Comparison of ENCODE assay signal across 35 cellular contexts in the genomic region with DNA sequence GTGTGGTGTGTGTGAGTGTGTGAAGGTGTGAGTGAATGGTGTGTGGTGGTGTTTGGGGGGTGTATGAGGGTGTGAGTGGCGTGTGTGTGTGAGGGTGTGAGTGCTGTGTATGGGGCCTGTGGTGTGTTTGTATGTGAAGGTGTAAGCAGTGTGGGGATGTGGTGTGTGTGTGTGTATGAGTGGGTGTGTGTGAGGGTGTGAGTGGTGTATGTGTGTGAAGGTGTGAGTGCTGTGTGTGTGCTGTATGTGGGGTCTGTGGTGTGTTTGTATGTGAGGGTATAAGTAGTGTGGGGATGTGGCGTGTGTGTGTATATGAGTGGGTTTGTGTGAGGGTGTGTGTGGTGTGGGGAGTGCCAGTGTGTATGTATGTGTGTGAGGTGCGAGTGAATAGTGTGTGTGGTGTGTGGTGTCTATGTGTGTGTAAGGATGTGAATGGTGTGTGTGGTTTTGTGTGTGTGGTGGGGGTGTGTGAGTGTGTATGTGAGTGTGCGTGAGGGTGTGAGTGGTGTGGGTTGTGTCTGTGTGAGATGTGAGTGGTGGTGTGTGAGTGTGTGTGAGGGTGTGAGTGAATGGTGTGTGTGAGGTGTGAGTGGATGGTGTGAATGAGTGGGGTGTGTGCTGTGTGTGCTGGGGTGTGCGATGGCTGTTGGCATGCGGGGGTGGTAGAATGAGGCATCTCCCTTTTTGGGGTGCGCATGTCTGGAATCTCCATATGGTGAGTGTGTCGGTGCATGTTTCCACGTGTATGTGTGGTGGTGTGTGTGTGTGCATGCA. TPM values are rescaled to one million over a fixed set of nuclear protein-coding genes. Genes with fewer than 3 reads are reported as not detected.
"Had no signal": no experiment of that assay in that cellular context is flagged by ENCODE, and none has a peak within 500 bp of the region (broad histone marks: within the 10 kb centered on the region; RNA-seq: fewer than 3 reads in every experiment).

No MANE protein-coding gene starts in this region.

- FAIRE-seq: TTC549 had no signal

- DNase-seq: activated B cell treated with CpG ODN at 0.5 μM for 24 hours; activated CD4-positive, alpha-beta T cell treated with anti-CD3 and anti-CD28 coated beads for 4 hours; activated CD4-positive, alpha-beta T cell treated with anti-CD3 and anti-CD28 coated beads, Interleukin-2, amount 10 ng/mL, durations not matched to agents 24 days and 14 days; activated CD4-positive, alpha-beta T cell treated with anti-CD3 and anti-CD28 coated beads, Interleukin-2, amount 50 U/mL, for 1 hour; activated CD4-positive, alpha-beta T cell treated with anti-CD3 and anti-CD28 coated beads, Interleukin-2, amount 50 U/mL, for 4 hours; activated CD4-positive, CD25-positive, alpha-beta regulatory T cell treated with anti-CD3 and anti-CD28 coated beads, Interleukin-2, amount 50 U/mL, for 72 hours; activated CD8-positive, alpha-beta memory T cell treated with anti-CD3 and anti-CD28 coated beads, Interleukin-2, amount 50 U/mL, for 4 hours; activated effector memory CD4-positive, alpha-beta T cell treated with anti-CD3 and anti-CD28 coated beads, Interleukin-2, amount 50 U/mL, for 16 hours; activated gamma-delta T cell treated with Interleukin-2 at 50 U/mL for 16 hours; activated naive CD4-positive, alpha-beta T cell; activated naive CD4-positive, alpha-beta T cell treated with anti-CD3 and anti-CD28 coated beads, Interleukin-2, amount 50 U/mL, for 16 hours; activated naive CD8-positive, alpha-beta T cell treated with anti-CD3 and anti-CD28 coated beads for 36 hours; activated T-cell treated with anti-CD3 and anti-CD28 coated beads for 4 hours; activated T-cell treated with anti-CD3 and anti-CD28 coated beads, Interleukin-2, amount 50 U/mL, for 1 hour; activated T-cell treated with anti-CD3 and anti-CD28 coated beads, Interleukin-2, amount 50 U/mL, for 4 hours; adrenal gland; amniotic stem cell; aorta; body of pancreas; brain microvascular endothelial cell; caudate nucleus; cerebellar nuclear complex; T-helper 9 cell had no signal

- H3K4me3 ChIP-seq: adrenal gland, body of pancreas, breast epithelium, cardiac muscle cell had no signal

- ATAC-seq: activated T-cell treated with anti-CD3 and anti-CD28 coated beads, Interleukin-2, amount 50 U/mL, for 4 hours; body of pancreas had no signal

- H3K9me3 ChIP-seq: adrenal gland, body of pancreas, breast epithelium had no signal

- H3K27ac ChIP-seq: adrenal gland, body of pancreas, brain microvascular endothelial cell, breast epithelium, cardiac muscle cell, VCaP had no signal

- H3K4me1 ChIP-seq: adrenal gland, breast epithelium had no signal

- H3K36me3 ChIP-seq: adrenal gland, brain microvascular endothelial cell, breast epithelium, cardiac muscle cell had no signal

RNA-seq across cellular contexts. Expression of gene SHISAL1, which starts 22.5 kb away (rescaled TPM):
- total RNA-seq: activated B cell treated with CpG ODN at 0.5 μM for 24 hours; activated CD4-positive, alpha-beta memory T cell treated with anti-CD3 and anti-CD28 coated beads for 36 hours; activated CD4-positive, alpha-beta T cell treated with anti-CD3 and anti-CD28 coated beads, Interleukin-2, amount 10 ng/mL, durations not matched to agents 24 days and 14 days; activated CD8-positive, alpha-beta memory T cell treated with anti-CD3 and anti-CD28 coated beads for 36 hours; activated CD8-positive, alpha-beta T cell treated with anti-CD3 and anti-CD28 coated beads for 36 hours; activated naive CD4-positive, alpha-beta T cell treated with anti-CD3 and anti-CD28 coated beads for 36 hours; activated naive CD4-positive, alpha-beta T cell treated with anti-CD3 and anti-CD28 coated beads, Interleukin-2, amount 50 U/mL, for 72 hours; activated naive CD8-positive, alpha-beta T cell treated with anti-CD3 and anti-CD28 coated beads for 36 hours; activated T-cell treated with anti-CD3 and anti-CD28 coated beads, Interleukin-2, amount 50 U/mL, for 4 hours; activated T-cell treated with anti-CD3 and anti-CD28 coated beads, Interleukin-2, amount 50 U/mL, for 72 hours; activated T-helper 1 cell treated with anti-CD3 and anti-CD28 coated beads, Interleukin-12 subunit alpha, Interleukin-12 subunit beta, Interleukin-2, Interleukin-4 antibody, amounts not matched to agents 30 ng/mL and 10 ng/mL and 1 ng/mL, durations not matched to agents 14 hours and 24 hours and 36 hours; activated T-helper 17 cell treated with anti-CD3 and anti-CD28 coated beads, Interleukin-2, amount 50 U/mL, for 72 hours had no signal
